ENCODE assay signal across 12 cellular contexts in the genomic region with DNA sequence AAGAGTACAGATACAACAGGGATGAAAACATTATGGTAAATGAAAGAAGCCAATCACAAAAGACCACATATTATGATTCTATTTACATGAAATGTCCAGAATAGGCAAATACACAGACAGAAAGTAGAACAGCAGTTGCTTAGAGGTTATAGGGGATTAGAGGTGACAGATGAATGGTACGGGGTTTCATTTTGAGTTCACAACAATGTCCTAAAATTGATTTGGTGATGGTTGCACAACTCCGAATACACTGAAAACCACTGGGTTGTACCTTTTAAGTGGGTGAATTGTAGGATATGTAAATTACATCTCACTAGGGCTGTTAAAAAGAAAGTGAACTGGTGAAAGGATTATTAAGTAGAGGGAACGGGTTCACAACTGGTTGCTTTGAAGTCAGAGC.
DNase-seq lines count a peak whose midpoint lies in the region; ATAC-seq and TF ChIP-seq lines count a peak whose summit lies in the region.
"Had no signal": no experiment of that assay in that cellular context is flagged by ENCODE, and none has a peak within 500 bp of the region (broad histone marks: within the 10 kb centered on the region; RNA-seq: fewer than 3 reads in every experiment).

No MANE protein-coding gene starts in this region.

- H3K27ac Mint-ChIP-seq in stimulated activated naive CD8-positive, alpha-beta T cell treated with anti-CD3 and anti-CD28 coated beads, Interleukin-15, amount 100 ng/mL, for 72 hours: no peak overlapping the region
- peak overlapping the region; percentile 13 for H3K27ac Mint-ChIP-seq in type B pancreatic cell
- H3K27ac Mint-ChIP-seq: B cell had no signal

- no peak overlapping the region for H3K4me3 ChIP-seq in thyroid gland (replicated peaks in 1 of 3)
- H3K4me3 ChIP-seq: thoracic aorta had no signal

- no peaks in the 10 kb centered on the region for H3K36me3 ChIP-seq in thyroid gland

- H3K4me1 ChIP-seq in thyroid gland: peaks cover 0 to 18% of the 10 kb centered on the region in 2 donors

- H3K9me3 Mint-ChIP-seq in stimulated activated naive CD8-positive, alpha-beta T cell treated with anti-CD3 and anti-CD28 coated beads, Interleukin-15, amount 100 ng/mL, for 72 hours: peaks cover 0 to 7% of the 10 kb centered on the region in 2 donors
- H3K9me3 Mint-ChIP-seq in type B pancreatic cell: no peaks in the 10 kb centered on the region

- DNase-seq in stimulated activated naive CD8-positive, alpha-beta T cell treated with anti-CD3 and anti-CD28 coated beads, Interleukin-15, amount 100 ng/mL, for 72 hours: no peak
- no peak for DNase-seq in stimulated activated naive CD8-positive, alpha-beta T cell treated with anti-CD3 and anti-CD28 coated beads, Interleukin-15, Interleukin-2, amounts not matched to agents 100 U/mL and 50 U/mL, for 24 hours
- DNase-seq in type B pancreatic cell (ENCODE audit: extremely low spot score, unreplicated experiment) (no peak), HT-29 (ENCODE audit: low spot score) (no peak), iPS-NIHi7 (ENCODE audit: extremely low spot score) (no peak), thyroid gland (no peak)
- DNase-seq: NCI-H2029; stimulated activated CD4-positive, alpha-beta T cell treated with anti-CD3 and anti-CD28 coated beads, Interleukin-2, amount 100 ng/mL, for 48 hours had no signal

- intact Hi-C loops in thyroid gland (cut with DNase I): no loop called here

- TF ChIP-seq POLR2A in thyroid gland (IDR thresholded peaks at IDR 0.05): no peak

- no peaks in the 10 kb centered on the region for H3K9me3 ChIP-seq in thyroid gland
- H3K9me3 ChIP-seq: thoracic aorta had no signal

- no peak for TF ChIP-seq CTCF in type B pancreatic cell (conservative IDR thresholded peaks at IDR 0.05)
- no peak for TF ChIP-seq CTCF in thyroid gland (IDR thresholded peaks at IDR 0.05)

- peak; percentile 86 for ATAC-seq in stimulated activated naive CD8-positive, alpha-beta T cell treated with anti-CD3 and anti-CD28 coated beads, Interleukin-15, amount 100 ng/mL, for 72 hours
- ATAC-seq in stimulated activated naive CD8-positive, alpha-beta T cell treated with anti-CD3 and anti-CD28 coated beads, Interleukin-15, Interleukin-2, amounts not matched to agents 100 U/mL and 50 U/mL, for 24 hours: no peak
- ATAC-seq in GM21717 (IDR thresholded peaks at IDR 0.05; ENCODE audit: unreplicated experiment): peak; percentile 84
- peak; percentile 86 for ATAC-seq in HG03159 (IDR thresholded peaks at IDR 0.05; ENCODE audit: unreplicated experiment)

- WGBS in thyroid gland, 2 donors: 94 to 97% methylated on average over 3 of the region's 3 CpGs

- no peaks in the 10 kb centered on the region for H3K27me3 ChIP-seq in thyroid gland

- H3K36me3 Mint-ChIP-seq in type B pancreatic cell: peaks cover 26% of the 10 kb centered on the region

- H3K4me1 Mint-ChIP-seq in stimulated activated naive CD8-positive, alpha-beta T cell treated with anti-CD3 and anti-CD28 coated beads, Interleukin-15, amount 100 ng/mL, for 72 hours: peaks cover 38% of the 10 kb centered on the region
- peaks cover 1% of the 10 kb centered on the region for H3K4me1 Mint-ChIP-seq in type B pancreatic cell (ENCODE audit: unreplicated experiment)

- H3K4me3 Mint-ChIP-seq in stimulated activated naive CD8-positive, alpha-beta T cell treated with anti-CD3 and anti-CD28 coated beads, Interleukin-15, amount 100 ng/mL, for 72 hours: peak overlapping the region in 1 of 2 donors; percentile 10
- no peak overlapping the region for H3K4me3 Mint-ChIP-seq in type B pancreatic cell
- H3K4me3 Mint-ChIP-seq: B cell had no signal

- H3K27ac ChIP-seq in thyroid gland: no peak overlapping the region
- H3K27ac ChIP-seq: thoracic aorta had no signal

- no peaks in the 10 kb centered on the region for H3K27me3 Mint-ChIP-seq in stimulated activated naive CD8-positive, alpha-beta T cell treated with anti-CD3 and anti-CD28 coated beads, Interleukin-15, amount 100 ng/mL, for 72 hours
- H3K27me3 Mint-ChIP-seq in type B pancreatic cell: no peaks in the 10 kb centered on the region
- H3K27me3 Mint-ChIP-seq: B cell had no signal
